Comparison of ENCODE assay signal across 8 cellular contexts in genomic region chr11:34105079-34105956, GRCh38. TPM values are rescaled to one million over a fixed set of nuclear protein-coding genes. Genes with fewer than 3 reads are reported as not detected.
DNase-seq lines count a peak whose midpoint lies in the region; ATAC-seq, FAIRE-seq and TF ChIP-seq lines count a peak whose summit lies in the region.

Gene NAT10, plus strand, starts transcription at chr11:34105629. Its CDS starts 2,597 bp downstream, at chr11:34108226.

- peak within 1 kb of the TSS; percentile 98 for H3K27ac Mint-ChIP-seq in mesothelial cell of epicardium

- TF ChIP-seq CTCF in OCI-LY1 (IDR thresholded peaks at IDR 0.05; ENCODE audit: low read length) (no peak; the same call in 1 of the 2 replicates), mesothelial cell of epicardium (IDR thresholded peaks at IDR 0.05; ENCODE audit: unreplicated experiment) (no peak)

- peak within 1 kb of the TSS; percentile 91 for H3K4me2 ChIP-seq in OCI-LY1 (ENCODE audit: low read length)

- peak within 1 kb of the TSS; percentile 74 for H3K4me3 ChIP-seq in OCI-LY1 (ENCODE audit: low read depth, low read length, poor library complexity, severe bottlenecking)

- no peaks in the 10 kb centered on the region for H3K9me2 ChIP-seq in OCI-LY1 (ENCODE audit: low read depth, low read length)

- peaks cover 33% of the 10 kb centered on the region for H3K4me1 ChIP-seq in OCI-LY1 (ENCODE audit: insufficient read depth, low read length, severe bottlenecking)

- H3K36me3 ChIP-seq in OCI-LY1 (ENCODE audit: insufficient read depth, low read length): peaks cover 50% of the 10 kb centered on the region

- no peak within 1 kb of the TSS for H2AFZ ChIP-seq in OCI-LY1 (ENCODE audit: low read length)

- no peaks in the 10 kb centered on the region for H3K9me3 ChIP-seq in OCI-LY1 (ENCODE audit: low read length)

- peaks cover 12% of the 10 kb centered on the region; the same call in 1 of the 2 replicates for H3F3A ChIP-seq in OCI-LY1 (ENCODE audit: insufficient read depth, low read length)

- peaks cover 22% of the 10 kb centered on the region for H3K4me1 Mint-ChIP-seq in mesothelial cell of epicardium

- H4K20me1 ChIP-seq in OCI-LY1 (ENCODE audit: insufficient read depth, low read length): no peaks in the 10 kb centered on the region

- H3K27ac ChIP-seq in OCI-LY1 (ENCODE audit: low read depth, low read length, poor library complexity, severe bottlenecking): peak within 1 kb of the TSS; percentile 83

- peaks cover 27% of the 10 kb centered on the region for H3K79me2 ChIP-seq in OCI-LY1 (ENCODE audit: insufficient read depth, low read length)

- DNase-seq in DMS 273 treated with DMSO at 0.1 percent for 48 hours (lab: John Stamatoyannopoulos, UW) (peak; percentile 93), HuH-7 (ENCODE audit: low spot score) (peak; percentile 75), mesothelial cell of epicardium (ENCODE audit: low spot score in 2 of 2, unreplicated experiment in 2 of 2) (peak; percentile 90 to 95)
- DNase-seq in activated CD8-positive, alpha-beta memory T cell treated with anti-CD3 and anti-CD28 coated beads, Interleukin-2, amount 50 U/mL, for 4 hours: peak; percentile 97
- DNase-seq in stimulated activated CD8-positive, alpha-beta memory T cell treated with anti-CD3 and anti-CD28 coated beads, Interleukin-15, amount 100 ng/mL, for 48 hours (ENCODE audit: low read depth in 2 of 2): peak; percentile 95 to 96

- H3K27me3 ChIP-seq in OCI-LY1 (ENCODE audit: insufficient read depth, low read length): no peaks in the 10 kb centered on the region

- H3K27me3 Mint-ChIP-seq in mesothelial cell of epicardium (ENCODE audit: low read depth): no peaks in the 10 kb centered on the region

- peak within 1 kb of the TSS; percentile 97 for H3K4me3 Mint-ChIP-seq in mesothelial cell of epicardium

- peak within 1 kb of the TSS; percentile 89 for H3K9ac ChIP-seq in OCI-LY1 (ENCODE audit: low read length)

- H3K36me3 Mint-ChIP-seq in mesothelial cell of epicardium: peaks cover 18% of the 10 kb centered on the region

- peak; percentile 89 for ATAC-seq in GM21515 (IDR thresholded peaks at IDR 0.05; ENCODE audit: unreplicated experiment)

- FAIRE-seq in endometrium (lab: Jason Lieb, UNC): peak; percentile 35

- no peaks in the 10 kb centered on the region for H3K9me3 Mint-ChIP-seq in mesothelial cell of epicardium

RNA-seq across cellular contexts. Expression of gene NAT10, which starts in this region (rescaled TPM):
- total RNA-seq in mesothelial cell of epicardium: 58.7 to 61.7 TPM (median 60.5 TPM) in 3 replicates

Comparison
In these comparisons a context has a peak if more than half of its experiments do, and no peak if none do; other contexts are left out.
1. Peak in every context shown above with its lines: DNase-seq, ATAC-seq, H3K4me3 ChIP-seq and H3K27ac ChIP-seq.